Comparison of ENCODE assay signal across 17 cellular contexts in genomic region chr14:64194404-64194803, GRCh38.
DNase-seq lines count a peak whose midpoint lies in the region; ATAC-seq and TF ChIP-seq lines count a peak whose summit lies in the region.
"Had no signal": no experiment of that assay in that cellular context is flagged by ENCODE, and none has a peak within 500 bp of the region (broad histone marks: within the 10 kb centered on the region; RNA-seq: fewer than 3 reads in every experiment).

No MANE protein-coding gene starts in this region.

- in situ Hi-C loops in gastrocnemius medialis (cut with MboI; ENCODE audit: low sequenced_read_pairs in 4 of 4): no loop called here

- H3K36me3 Mint-ChIP-seq in activated T-cell treated with anti-CD3 and anti-CD28 coated beads, Interleukin-2, amount 50 U/mL, for 72 hours (ENCODE audit: insufficient read depth in 2 of 2): peaks cover 3% of the 10 kb centered on the region in 2 donors

- H3K27ac Mint-ChIP-seq in activated T-cell treated with anti-CD3 and anti-CD28 coated beads, Interleukin-2, amount 50 U/mL, for 72 hours: peak overlapping the region; percentile 89

- TF ChIP-seq POLR2A in gastrocnemius medialis (IDR thresholded peaks at IDR 0.05): no peak

- 0 out of 2 replicates have a peak overlapping the region, but pooled peaks have one; percentile 2 for H3K4me2 ChIP-seq in MM.1S (ENCODE audit: low read depth, low read length)

- peaks cover 15% of the 10 kb centered on the region for H3K4me1 ChIP-seq in MM.1S (ENCODE audit: low read length)
- peaks cover 22% of the 10 kb centered on the region for H3K4me1 ChIP-seq in effector memory CD4-positive, alpha-beta T cell (ENCODE audit: control insufficient read depth, insufficient read depth, low read length, poor library complexity, severe bottlenecking)
- peaks cover 23 to 25% of the 10 kb centered on the region in 2 donors for H3K4me1 ChIP-seq in gastrocnemius medialis

- peaks cover 38% of the 10 kb centered on the region for H3K4me1 Mint-ChIP-seq in activated T-cell treated with anti-CD3 and anti-CD28 coated beads, Interleukin-2, amount 50 U/mL, for 72 hours (ENCODE audit: low read depth)

- no peak overlapping the region for H2AFZ ChIP-seq in MM.1S (ENCODE audit: low read length)

- no peak for DNase-seq in activated T-cell treated with anti-CD3 and anti-CD28 coated beads, Interleukin-2, amount 50 U/mL, for 72 hours
- no peak for DNase-seq in activated T-cell treated with anti-CD3 and anti-CD28 coated beads, Interleukin-2, amount 50 U/mL, for 48 hours
- DNase-seq in MM.1S: no peak
- DNase-seq in effector memory CD4-positive, alpha-beta T cell: no peak
- no peak for DNase-seq in gastrocnemius medialis
- DNase-seq in germinal center (ENCODE audit: low spot score): no peak
- no peak for DNase-seq in C1 segment of cervical spinal cord (lab: John Stamatoyannopoulos, UW)
- DNase-seq: ACHN; activated CD4-positive, CD25-positive, alpha-beta regulatory T cell treated with anti-CD3 and anti-CD28 coated beads, Interleukin-2, amount 50 U/mL, for 72 hours; Calu3; dermis blood vessel endothelial cell; NCI-H1436 treated with DMSO at 0.1 percent for 48 hours; Peyer's patch; sigmoid colon; stimulated activated CD4-positive, alpha-beta T cell treated with anti-CD3 and anti-CD28 coated beads, Interleukin-4, amount 100 ng/mL, for 24 hours had no signal

- no peak overlapping the region for H3K4me3 Mint-ChIP-seq in activated T-cell treated with anti-CD3 and anti-CD28 coated beads, Interleukin-2, amount 50 U/mL, for 72 hours

- H3K9me3 ChIP-seq in MM.1S (replicated peaks; ENCODE audit: insufficient read depth, low read length) (no peaks in the 10 kb centered on the region), gastrocnemius medialis (no peaks in the 10 kb centered on the region)
- H3K9me3 ChIP-seq in effector memory CD4-positive, alpha-beta T cell (ENCODE audit: control insufficient read depth, low read length): no peaks in the 10 kb centered on the region
- H3K9me3 ChIP-seq: Peyer's patch, sigmoid colon had no signal

- H3K27ac ChIP-seq in MM.1S (ENCODE audit: low read length) (peak overlapping the region; percentile 8; the same call in 1 of the 2 replicates), gastrocnemius medialis (peak overlapping the region; percentile 21 to 64 (median 54))
- H3K27ac ChIP-seq in effector memory CD4-positive, alpha-beta T cell (ENCODE audit: insufficient read depth, low read length, poor library complexity, severe bottlenecking): peak overlapping the region; percentile 71
- H3K27ac ChIP-seq: sigmoid colon had no signal

- no peak for ATAC-seq in activated T-cell treated with anti-CD3 and anti-CD28 coated beads, Interleukin-2, amount 50 U/mL, for 72 hours (replicated peaks in 1 of 2)
- ATAC-seq in gastrocnemius medialis (no peak), HG02852 (IDR thresholded peaks at IDR 0.05; ENCODE audit: unreplicated experiment) (no peak)

- H4K20me1 ChIP-seq in MM.1S (ENCODE audit: insufficient read depth, low read length): no peaks in the 10 kb centered on the region

- H3K79me2 ChIP-seq in MM.1S (ENCODE audit: low read length): no peaks in the 10 kb centered on the region

- intact Hi-C loops in gastrocnemius medialis (cut with DNase I; ENCODE audit: low total_unique reads): no loop called here

- H3K4me3 ChIP-seq in MM.1S (ENCODE audit: low read length) (no peak overlapping the region), gastrocnemius medialis (no peak overlapping the region)
- no peak overlapping the region for H3K4me3 ChIP-seq in effector memory CD4-positive, alpha-beta T cell (ENCODE audit: insufficient read depth, low read depth, low read length, poor library complexity, severe bottlenecking)
- H3K4me3 ChIP-seq: Peyer's patch, sigmoid colon had no signal

- H3K36me3 ChIP-seq in MM.1S (replicated peaks; ENCODE audit: insufficient read depth, low read length) (no peaks in the 10 kb centered on the region), gastrocnemius medialis (peaks cover 0 to 22% of the 10 kb centered on the region in 2 donors)
- H3K36me3 ChIP-seq in effector memory CD4-positive, alpha-beta T cell (ENCODE audit: control insufficient read depth, insufficient read depth, low read length): peaks cover 18% of the 10 kb centered on the region

- H3K27me3 ChIP-seq in MM.1S (replicated peaks; ENCODE audit: insufficient read depth, low read length) (no peaks in the 10 kb centered on the region), gastrocnemius medialis (no peaks in the 10 kb centered on the region)
- no peaks in the 10 kb centered on the region for H3K27me3 ChIP-seq in effector memory CD4-positive, alpha-beta T cell (replicated peaks; ENCODE audit: control insufficient read depth, insufficient read depth, low read length, poor library complexity, severe bottlenecking)
- H3K27me3 ChIP-seq: Peyer's patch, sigmoid colon had no signal

- H3K9me2 ChIP-seq in MM.1S (replicated peaks; ENCODE audit: insufficient read depth, low read length): no peaks in the 10 kb centered on the region

- H3K9ac ChIP-seq in MM.1S (ENCODE audit: low read length): no peak overlapping the region

- H3K9me3 Mint-ChIP-seq in activated T-cell treated with anti-CD3 and anti-CD28 coated beads, Interleukin-2, amount 50 U/mL, for 72 hours: no peaks in the 10 kb centered on the region
- H3K9me3 Mint-ChIP-seq: neural crest cell had no signal

- no peaks in the 10 kb centered on the region for H3K27me3 Mint-ChIP-seq in activated T-cell treated with anti-CD3 and anti-CD28 coated beads, Interleukin-2, amount 50 U/mL, for 72 hours (ENCODE audit: low read depth)

- TF ChIP-seq CTCF in MM.1S (IDR thresholded peaks at IDR 0.05; ENCODE audit: low read length): no peak
- TF ChIP-seq CTCF in gastrocnemius medialis (IDR thresholded peaks at IDR 0.05 in 4 of 5, conservative IDR thresholded peaks at IDR 0.05 in 1 of 5): no peak

- H3F3A ChIP-seq in MM.1S (ENCODE audit: insufficient read depth, low read length): no peaks in the 10 kb centered on the region

Comparison
In these comparisons a context has a peak if more than half of its experiments do, and no peak if none do; other contexts are left out.
1. H3K27ac ChIP-seq: peak in every context shown above with its lines; median percentile 71 in effector memory CD4-positive, alpha-beta T cell; 54 in gastrocnemius medialis; 8 in MM.1S.